ENCODE assay signal across 22 cellular contexts in genomic region chr5:80780761-80781285, GRCh38.
"Had no signal": no experiment of that assay in that cellular context is flagged by ENCODE, and none has a peak within 500 bp of the region (broad histone marks: within the 10 kb centered on the region; RNA-seq: fewer than 3 reads in every experiment).

No MANE protein-coding gene starts in this region.

- H3K4me1 ChIP-seq: lower lobe of right lung, testis, upper lobe of left lung had no signal

- H3K9me3 ChIP-seq: lower lobe of right lung, testis, upper lobe of left lung had no signal

- H3K36me3 ChIP-seq: brain microvascular endothelial cell had no signal

- H3K4me3 Mint-ChIP-seq: activated CD4-positive, alpha-beta T cell treated with anti-CD3 and anti-CD28 coated beads for 36 hours; activated naive CD4-positive, alpha-beta T cell treated with anti-CD3 and anti-CD28 coated beads, Interleukin-2, amount 10 ng/mL, durations not matched to agents 7 days and 5 days; dendritic cell treated with granulocyte-macrophage colony-stimulating factor and Interleukin-4, amounts not matched to agents 40 ng/mL and 50 ng/mL, for 4 days; naive thymus-derived CD4-positive, alpha-beta T cell; neural crest cell; stimulated activated effector memory CD8-positive, alpha-beta T cell treated with anti-CD3 and anti-CD28 coated beads, Interleukin-12 subunit alpha, Interleukin-12 subunit beta, amount 100 ng/mL, for 72 hours; T-cell; WTC11 had no signal

- H3K27me3 Mint-ChIP-seq: activated CD4-positive, alpha-beta T cell treated with anti-CD3 and anti-CD28 coated beads for 36 hours; activated naive CD4-positive, alpha-beta T cell treated with anti-CD3 and anti-CD28 coated beads, Interleukin-2, amount 10 ng/mL, durations not matched to agents 7 days and 5 days; dendritic cell treated with granulocyte-macrophage colony-stimulating factor and Interleukin-4, amounts not matched to agents 40 ng/mL and 50 ng/mL, for 4 days; naive thymus-derived CD4-positive, alpha-beta T cell; T-cell had no signal

- H3K27ac Mint-ChIP-seq: activated CD4-positive, alpha-beta T cell treated with anti-CD3 and anti-CD28 coated beads for 36 hours; activated naive CD4-positive, alpha-beta T cell treated with anti-CD3 and anti-CD28 coated beads, Interleukin-2, amount 10 ng/mL, durations not matched to agents 7 days and 5 days; dendritic cell treated with granulocyte-macrophage colony-stimulating factor and Interleukin-4, amounts not matched to agents 40 ng/mL and 50 ng/mL, for 4 days; naive thymus-derived CD4-positive, alpha-beta T cell; stimulated activated effector memory CD8-positive, alpha-beta T cell treated with anti-CD3 and anti-CD28 coated beads, Interleukin-12 subunit alpha, Interleukin-12 subunit beta, amount 100 ng/mL, for 72 hours; T-cell; WTC11 had no signal

- H3K9me3 Mint-ChIP-seq: activated naive CD4-positive, alpha-beta T cell treated with anti-CD3 and anti-CD28 coated beads, Interleukin-2, amount 10 ng/mL, durations not matched to agents 7 days and 5 days; dendritic cell treated with granulocyte-macrophage colony-stimulating factor and Interleukin-4, amounts not matched to agents 40 ng/mL and 50 ng/mL, for 4 days; neural crest cell; stimulated activated effector memory CD8-positive, alpha-beta T cell treated with anti-CD3 and anti-CD28 coated beads, Interleukin-12 subunit alpha, Interleukin-12 subunit beta, amount 100 ng/mL, for 72 hours; T-cell had no signal

- DNase-seq: activated CD4-positive, alpha-beta T cell treated with anti-CD3 and anti-CD28 coated beads for 36 hours; activated CD4-positive, alpha-beta T cell treated with anti-CD3 and anti-CD28 coated beads, Interleukin-2, amount 50 U/mL, for 4 hours; activated effector memory CD4-positive, alpha-beta T cell treated with anti-CD3 and anti-CD28 coated beads, Interleukin-2, amount 50 U/mL, for 16 hours; activated naive CD4-positive, alpha-beta T cell treated with anti-CD3 and anti-CD28 coated beads, Interleukin-2, amount 10 ng/mL, durations not matched to agents 7 days and 5 days; aorta; effector CD4-positive, alpha-beta T cell; erythroblast; kidney; lower lobe of right lung; naive thymus-derived CD4-positive, alpha-beta T cell; occipital lobe; posterior cingulate gyrus; small intestine; stimulated activated CD4-positive, alpha-beta T cell treated with anti-CD3 and anti-CD28 coated beads, Interleukin-2, amount 100 ng/mL, for 24 hours; T-cell; testis; upper lobe of left lung had no signal

- H3K27ac ChIP-seq: brain microvascular endothelial cell, lower lobe of right lung, testis, upper lobe of left lung had no signal

- H3K27me3 ChIP-seq: brain microvascular endothelial cell, testis, upper lobe of left lung had no signal

- H3K4me1 Mint-ChIP-seq: WTC11 had no signal

- H3K4me3 ChIP-seq: lower lobe of right lung, testis, upper lobe of left lung had no signal
